ENCODE assay signal across 9 cellular contexts in genomic region chr5:88888799-88889164, GRCh38. TPM values are rescaled to one million over a fixed set of nuclear protein-coding genes. Genes with fewer than 3 reads are reported as not detected.
DNase-seq lines count a peak whose midpoint lies in the region; ATAC-seq, FAIRE-seq and TF ChIP-seq lines count a peak whose summit lies in the region.
"Had no signal": no experiment of that assay in that cellular context is flagged by ENCODE, and none has a peak within 500 bp of the region (broad histone marks: within the 10 kb centered on the region; RNA-seq: fewer than 3 reads in every experiment).

No MANE protein-coding gene starts in this region.

- ATAC-seq in left cardiac atrium (no peak), upper lobe of left lung (ENCODE audit: low FRiP score in 2 of 2) (no peak)
- ATAC-seq in CD4-positive, alpha-beta T cell (ENCODE audit: poor library complexity): no peak

- no peak overlapping the region for H3K27ac Mint-ChIP-seq in astrocyte (ENCODE audit: unreplicated experiment)
- no peak overlapping the region for H3K27ac Mint-ChIP-seq in CD4-positive, alpha-beta T cell

- H3K23ac ChIP-seq in mesenchymal stem cell (ENCODE audit: low read length in 2 of 2): no peak overlapping the region

- no peak overlapping the region for H2BK5ac ChIP-seq in mesenchymal stem cell (ENCODE audit: low read depth, low read length, poor library complexity, severe bottlenecking)

- no peak overlapping the region for H2BK120ac ChIP-seq in mesenchymal stem cell (ENCODE audit: low read depth, low read length)

- peaks cover 5% of the 10 kb centered on the region for H3K27me3 Mint-ChIP-seq in astrocyte (ENCODE audit: low read depth, unreplicated experiment)
- peaks cover 82% of the 10 kb centered on the region for H3K27me3 Mint-ChIP-seq in CD4-positive, alpha-beta T cell

- 24% methylated on average over 7 of the region's 7 CpGs for WGBS in mesenchymal stem cell
- 15 to 16% methylated on average over 7 of the region's 7 CpGs for WGBS in upper lobe of left lung, 2 donors

- peak overlapping the region; percentile 82 for H3K9ac ChIP-seq in astrocyte (ENCODE audit: low read length)
- H3K9ac ChIP-seq in mesenchymal stem cell (ENCODE audit: low read length): peak overlapping the region; percentile 85

- TF ChIP-seq EP300 in upper lobe of left lung (IDR thresholded peaks at IDR 0.05): no peak

- peak overlapping the region; percentile 89 for H3K4me3 Mint-ChIP-seq in astrocyte (ENCODE audit: unreplicated experiment)
- H3K4me3 Mint-ChIP-seq in CD4-positive, alpha-beta T cell: no peak overlapping the region
- H3K4me3 Mint-ChIP-seq: CD4-positive, CD25-positive, alpha-beta regulatory T cell had no signal

- no peaks in the 10 kb centered on the region for H3K36me3 Mint-ChIP-seq in astrocyte (ENCODE audit: low read depth, unreplicated experiment)
- H3K36me3 Mint-ChIP-seq in CD4-positive, alpha-beta T cell (ENCODE audit: low read depth): no peaks in the 10 kb centered on the region
- H3K36me3 Mint-ChIP-seq: CD4-positive, CD25-positive, alpha-beta regulatory T cell had no signal

- no peaks in the 10 kb centered on the region for H3K27me3 ChIP-seq in cardiac muscle cell
- no peaks in the 10 kb centered on the region for H3K27me3 ChIP-seq in astrocyte (ENCODE audit: insufficient read depth, low read length)
- H3K27me3 ChIP-seq in mesenchymal stem cell (ENCODE audit: control insufficient read depth in 1 of 2, insufficient read depth in 1 of 2, low read length in 2 of 2): no peaks in the 10 kb centered on the region
- no peaks in the 10 kb centered on the region for H3K27me3 ChIP-seq in upper lobe of left lung
- peaks cover 44% of the 10 kb centered on the region for H3K27me3 ChIP-seq in CD4-positive, alpha-beta T cell (ENCODE audit: control insufficient read depth, insufficient read depth, low read length)

- no peak for TF ChIP-seq CTCF in cardiac muscle cell (IDR thresholded peaks at IDR 0.05; ENCODE audit: low read depth, low read length)
- TF ChIP-seq CTCF in astrocyte (IDR thresholded peaks at IDR 0.05; ENCODE audit: insufficient read depth, low read depth, low read length): no peak
- TF ChIP-seq CTCF in upper lobe of left lung (IDR thresholded peaks at IDR 0.05): no peak
- TF ChIP-seq CTCF in CD4-positive, alpha-beta T cell (IDR thresholded peaks at IDR 0.05): no peak

- peak overlapping the region in 1 of 2 experiments; percentile 67 for H3K4ac ChIP-seq in mesenchymal stem cell (ENCODE audit: low read depth in 1 of 2, low read length in 2 of 2)

- CTCF ChIA-PET in CD4-positive, alpha-beta T cell (lab: Charles Lee): no interaction called here

- H3K36me3 ChIP-seq in cardiac muscle cell (no peaks in the 10 kb centered on the region), astrocyte (ENCODE audit: insufficient read depth, low read length) (no peaks in the 10 kb centered on the region), mesenchymal stem cell (ENCODE audit: control insufficient read depth in 1 of 2, insufficient read depth in 2 of 2, low read depth in 1 of 2, low read length in 2 of 2) (no peaks in the 10 kb centered on the region), upper lobe of left lung (no peaks in the 10 kb centered on the region)

- no peak for TF ChIP-seq POLR2A in upper lobe of left lung (IDR thresholded peaks at IDR 0.05)

- no peaks in the 10 kb centered on the region for H3K79me2 ChIP-seq in astrocyte (ENCODE audit: insufficient read depth, low read length)

- H2AFZ ChIP-seq in astrocyte (ENCODE audit: low read depth, low read length) (peak overlapping the region; percentile 96), mesenchymal stem cell (ENCODE audit: low read depth, low read length) (peak overlapping the region; percentile 51)

- no peaks in the 10 kb centered on the region for H3K79me1 ChIP-seq in mesenchymal stem cell (replicated peaks; ENCODE audit: low read length, poor library complexity, severe bottlenecking)

- peak overlapping the region in 1 of 2 experiments; percentile 61 for H3K18ac ChIP-seq in mesenchymal stem cell (ENCODE audit: low read depth in 1 of 2, low read length in 2 of 2)

- POLR2A ChIA-PET in CD4-positive, alpha-beta T cell (lab: Charles Lee): no interaction called here

- H3K4me3 ChIP-seq in cardiac muscle cell (peak overlapping the region; percentile 39), astrocyte (ENCODE audit: insufficient read depth, low read depth, low read length) (peak overlapping the region; percentile 82), mesenchymal stem cell (ENCODE audit: insufficient read depth in 1 of 2, low read depth in 1 of 2, low read length in 2 of 2) (peak overlapping the region; percentile 66 to 84), upper lobe of left lung (peak overlapping the region; percentile 58 to 75 (median 62))

- DNase-seq in cardiac muscle cell (ENCODE audit: low read depth in 1 of 2, low spot score in 1 of 2) (no peak), left cardiac atrium (no peak), astrocyte (ENCODE audit: low read depth) (no peak), mesenchymal stem cell (no peak), upper lobe of left lung (no peak), GM19239 (ENCODE audit: insufficient read length, low spot score) (no peak), cerebellar cortex (ENCODE audit: low spot score) (no peak)
- no peak for DNase-seq in CD4-positive, alpha-beta T cell
- DNase-seq: CD4-positive, CD25-positive, alpha-beta regulatory T cell had no signal

- intact Hi-C loops in left cardiac atrium (cut with DNase I): loop anchor here (10.0 kb wide), 3 partner anchors 54 to 154 kb away; no protein-coding TSS in a partner anchor
- intact Hi-C loops in CD4-positive, alpha-beta T cell (cut with DNase I, micrococcal nuclease): no loop called here

- H3K4me1 ChIP-seq in cardiac muscle cell (ENCODE audit: low read depth): peaks cover 18% of the 10 kb centered on the region
- no peaks in the 10 kb centered on the region for H3K4me1 ChIP-seq in astrocyte (ENCODE audit: insufficient read depth, low read length)
- H3K4me1 ChIP-seq in mesenchymal stem cell (ENCODE audit: control insufficient read depth, insufficient read depth, low read depth, low read length): peaks cover 6% of the 10 kb centered on the region
- peaks cover 3 to 24% (median 14%) of the 10 kb centered on the region in 4 donors for H3K4me1 ChIP-seq in upper lobe of left lung

- no peaks in the 10 kb centered on the region for H4K20me1 ChIP-seq in astrocyte (ENCODE audit: insufficient read depth, low read length)

- H3K4me1 Mint-ChIP-seq in astrocyte (ENCODE audit: low read depth, unreplicated experiment): peaks cover 4% of the 10 kb centered on the region
- peaks cover 12% of the 10 kb centered on the region for H3K4me1 Mint-ChIP-seq in CD4-positive, alpha-beta T cell (ENCODE audit: low read depth)

- no peaks in the 10 kb centered on the region for H3K9me3 Mint-ChIP-seq in astrocyte (ENCODE audit: unreplicated experiment)
- no peaks in the 10 kb centered on the region for H3K9me3 Mint-ChIP-seq in CD4-positive, alpha-beta T cell

- H4K8ac ChIP-seq in mesenchymal stem cell (ENCODE audit: low read length): no peak overlapping the region

- H3K4me2 ChIP-seq in astrocyte (ENCODE audit: low read length) (peak overlapping the region; percentile 99), mesenchymal stem cell (ENCODE audit: low read length, poor library complexity, severe bottlenecking) (peak overlapping the region; percentile 81)

- H2BK15ac ChIP-seq in mesenchymal stem cell (ENCODE audit: low read depth, poor library complexity, severe bottlenecking): no peak overlapping the region

- no peak overlapping the region for H2AK5ac ChIP-seq in mesenchymal stem cell (ENCODE audit: low read length, severe bottlenecking)

- H2BK12ac ChIP-seq in mesenchymal stem cell (ENCODE audit: low read length in 2 of 2): no peak overlapping the region

- H3K27ac ChIP-seq in cardiac muscle cell (peak overlapping the region; percentile 87), astrocyte (ENCODE audit: low read depth, low read length) (no peak overlapping the region), mesenchymal stem cell (ENCODE audit: low read length, poor library complexity, severe bottlenecking) (no peak overlapping the region), upper lobe of left lung (peak overlapping the region; percentile 70 to 90 (median 82))
- no peak overlapping the region for H3K27ac ChIP-seq in CD4-positive, alpha-beta T cell (ENCODE audit: low read depth, low read length)

- H3K14ac ChIP-seq in mesenchymal stem cell (ENCODE audit: low read length in 2 of 2): peak overlapping the region in 1 of 2 experiments; percentile 88

- no peak overlapping the region for H4K91ac ChIP-seq in mesenchymal stem cell (ENCODE audit: low read length)

- FAIRE-seq in astrocyte (lab: Jason Lieb, UNC): peak; percentile 5
- FAIRE-seq in GM19239 (lab: Jason Lieb, UNC): no peak

- no peaks in the 10 kb centered on the region for H3K9me3 ChIP-seq in cardiac muscle cell (ENCODE audit: low read depth)
- H3K9me3 ChIP-seq in astrocyte (ENCODE audit: insufficient read depth, low read depth, low read length): no peaks in the 10 kb centered on the region
- no peaks in the 10 kb centered on the region for H3K9me3 ChIP-seq in mesenchymal stem cell (ENCODE audit: control insufficient read depth, low read length)
- no peaks in the 10 kb centered on the region for H3K9me3 ChIP-seq in upper lobe of left lung
- H3K9me3 ChIP-seq in CD4-positive, alpha-beta T cell (ENCODE audit: control insufficient read depth, low read length): no peaks in the 10 kb centered on the region

RNA-seq across cellular contexts. Expression of gene MEF2C, which starts 5.8 kb away (rescaled TPM):
- total RNA-seq in cardiac muscle cell (95.3 and 175 TPM in 2 replicates), left cardiac atrium (10 to 100 TPM; 48.3 to 53.7 TPM), astrocyte (20.5 and 21.8 TPM in 2 replicates), upper lobe of left lung (10 to 100 TPM; 20.5 to 46.2 (median 35.8) TPM)
- 107 and 137 TPM in 2 replicates for polyA plus RNA-seq in cardiac muscle cell
- polyA plus RNA-seq in mesenchymal stem cell (2013, experiment 1 of 2): 9.5 TPM
- polyA plus RNA-seq in mesenchymal stem cell (2013, experiment 2 of 2): 9.4 TPM
- under 1 TPM; 0.60 to 0.87 TPM for total RNA-seq in CD4-positive, alpha-beta T cell

Comparison
In these comparisons a context has a peak if more than half of its experiments do, and no peak if none do; other contexts are left out.
1. H3K27ac ChIP-seq: peak in cardiac muscle cell (single experiment) and upper lobe of left lung (4 of 4); none in astrocyte (single experiment), mesenchymal stem cell (single experiment) and CD4-positive, alpha-beta T cell (single experiment).
2. RNA of gene MEF2C, which starts 5.8 kb away (total RNA-seq): 95.3 to 175 TPM in cardiac muscle cell, 48.3 to 53.7 TPM in left cardiac atrium, 20.5 to 46.2 TPM in upper lobe of left lung and 20.5 to 21.8 TPM in astrocyte; 0.60 to 0.87 TPM in CD4-positive, alpha-beta T cell; every median in the first group is over 10 times any median in the second.
3. intact Hi-C loops: an anchor here in left cardiac atrium (10.0 kb wide); none called in CD4-positive, alpha-beta T cell.
4. Peak in every context shown above with its lines, with median percentiles within 50 percentile points of each other: H3K4me3 ChIP-seq.